Comparison of ENCODE assay signal across 15 cellular contexts in genomic region chr9:118609355-118610044, GRCh38.
DNase-seq lines count a peak whose midpoint lies in the region; ATAC-seq and TF ChIP-seq lines count a peak whose summit lies in the region.
"Had no signal": no experiment of that assay in that cellular context is flagged by ENCODE, and none has a peak within 500 bp of the region (broad histone marks: within the 10 kb centered on the region; RNA-seq: fewer than 3 reads in every experiment).

No MANE protein-coding gene starts in this region.

- ATAC-seq in left lung = peak; percentile 68
- ATAC-seq: upper lobe of right lung had no signal

- H3K9me3 ChIP-seq in left lung (no peaks in the 10 kb centered on the region), transverse colon (no peaks in the 10 kb centered on the region)
- H3K9me3 ChIP-seq: adrenal gland, upper lobe of right lung had no signal

- TF ChIP-seq POLR2A in transverse colon (IDR thresholded peaks at IDR 0.05) = no peak

- TF ChIP-seq CTCF in left lung (IDR thresholded peaks at IDR 0.05) (no peak), CD14-positive monocyte (IDR thresholded peaks at IDR 0.05) (no peak), transverse colon (IDR thresholded peaks at IDR 0.05) (no peak)

- H3K27ac ChIP-seq in left lung (no peak overlapping the region), transverse colon (no peak overlapping the region)
- H3K27ac ChIP-seq: adrenal gland, parathyroid adenoma, upper lobe of right lung had no signal

- WGBS in transverse colon (ENCODE audit: low coverage in 1 of 2), 2 donors = 64 to 82% methylated on average over 3 of the region's 3 CpGs

- intact Hi-C loops in left lung (cut with DNase I) (no loop called here), CD14-positive monocyte (cut with micrococcal nuclease) (no loop called here), transverse colon (cut with DNase I; ENCODE audit: low total_unique reads) (no loop called here)

- no peak overlapping the region for H3K27ac Mint-ChIP-seq in CD14-positive monocyte

- no peak overlapping the region for H3K4me3 Mint-ChIP-seq in CD14-positive monocyte

- in situ Hi-C loops in transverse colon (cut with MboI; ENCODE audit: low pct_ligation_motif_present in 1 of 4, low pct_unique_long_range_greater_than_20kb in 1 of 4, low sequenced_read_pairs in 3 of 4) = no loop called here

- no peaks in the 10 kb centered on the region for H3K36me3 Mint-ChIP-seq in CD14-positive monocyte

- H3K4me3 ChIP-seq in left lung = no peak overlapping the region
- H3K4me3 ChIP-seq in transverse colon = no peak overlapping the region
- H3K4me3 ChIP-seq: adrenal gland, upper lobe of right lung had no signal

- peak; percentile 75 for DNase-seq in AG08395 (ENCODE audit: low spot score)
- DNase-seq in LHCN-M2 (ENCODE audit: low read depth) = peak; percentile 89
- DNase-seq in dermis blood vessel endothelial cell = peak; percentile 19
- no peak for DNase-seq in left lung
- no peak for DNase-seq in CD14-positive monocyte (ENCODE audit: low spot score)
- no peak for DNase-seq in transverse colon
- no peak for DNase-seq in NCI-H1105 treated with DMSO at 0.1 percent for 48 hours (lab: John Stamatoyannopoulos, UW)
- no peak for DNase-seq in NCI-H187 treated with DMSO at 0.1 percent for 48 hours (lab: John Stamatoyannopoulos, UW)
- DNase-seq: activated T-cell treated with anti-CD3 and anti-CD28 coated beads, Interleukin-2, amount 50 U/mL, for 1 hour; adrenal gland; MV-4-11; OCI-M1; T-helper 1 cell; upper lobe of right lung had no signal

- no peak for TF ChIP-seq EP300 in transverse colon (IDR thresholded peaks at IDR 0.05; ENCODE audit: low read depth)

- peaks cover 0 to 6% (median 2%) of the 10 kb centered on the region in 7 donors for H3K9me3 Mint-ChIP-seq in CD14-positive monocyte

- peaks cover 0 to 2% (median 0%) of the 10 kb centered on the region in 3 donors for H3K27me3 Mint-ChIP-seq in CD14-positive monocyte (ENCODE audit: low read depth in 3 of 3)

- H3K4me1 ChIP-seq in left lung (no peaks in the 10 kb centered on the region), transverse colon (no peaks in the 10 kb centered on the region)
- H3K4me1 ChIP-seq: adrenal gland, parathyroid adenoma, upper lobe of right lung had no signal

- H3K4me1 Mint-ChIP-seq in CD14-positive monocyte = no peaks in the 10 kb centered on the region

- H3K36me3 ChIP-seq in left lung = no peaks in the 10 kb centered on the region
- H3K36me3 ChIP-seq in transverse colon = no peaks in the 10 kb centered on the region
- H3K36me3 ChIP-seq: adrenal gland, upper lobe of right lung had no signal

- H3K27me3 ChIP-seq in left lung = no peaks in the 10 kb centered on the region
- H3K27me3 ChIP-seq in transverse colon = no peaks in the 10 kb centered on the region
- H3K27me3 ChIP-seq: adrenal gland, upper lobe of right lung had no signal

Comparison
In these comparisons a context has a peak if more than half of its experiments do, and no peak if none do; other contexts are left out.
1. DNase-seq: peak in AG08395 (single experiment), LHCN-M2 (single experiment) and dermis blood vessel endothelial cell (single experiment); none in left lung (0 of 2), CD14-positive monocyte (single experiment), transverse colon (single experiment), NCI-H1105 treated with DMSO at 0.1 percent for 48 hours (single experiment) and NCI-H187 treated with DMSO at 0.1 percent for 48 hours (single experiment).